Comparison of ENCODE assay signal across 14 cellular contexts in the genomic region with DNA sequence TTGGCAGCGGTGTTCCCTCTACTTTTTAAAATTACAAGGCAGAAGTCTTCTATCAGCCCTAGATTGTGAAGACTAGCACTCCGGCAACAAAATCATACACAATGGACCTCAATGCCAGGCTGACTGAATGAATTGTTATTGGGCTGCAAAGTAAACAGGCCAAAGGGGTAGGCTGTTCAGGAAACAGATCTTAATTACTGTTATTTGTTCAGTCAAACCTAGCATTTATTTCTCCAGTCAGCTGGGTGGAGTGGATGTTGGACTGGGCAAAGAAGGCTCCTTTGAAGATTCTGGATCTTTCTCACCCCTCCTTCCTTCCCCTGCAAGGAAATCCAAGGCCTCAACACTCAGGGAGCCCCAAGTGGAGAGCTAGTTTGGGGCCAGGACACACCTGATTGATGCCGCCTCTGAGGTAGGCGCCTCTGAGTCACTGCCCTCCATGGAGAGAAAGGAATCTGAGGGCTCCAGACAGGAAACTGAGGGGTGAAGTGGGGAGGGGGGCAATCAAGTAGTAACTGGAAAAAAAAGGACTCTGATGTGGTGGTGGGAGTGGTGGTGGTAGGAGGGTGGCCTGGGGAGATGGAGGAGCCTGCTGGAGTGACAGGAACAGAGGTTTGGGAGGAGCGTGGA. TPM values are rescaled to one million over a fixed set of nuclear protein-coding genes. Genes with fewer than 3 reads are reported as not detected.
DNase-seq lines count a peak whose midpoint lies in the region; ATAC-seq and TF ChIP-seq lines count a peak whose summit lies in the region.
"Had no signal": no experiment of that assay in that cellular context is flagged by ENCODE, and none has a peak within 500 bp of the region (broad histone marks: within the 10 kb centered on the region; RNA-seq: fewer than 3 reads in every experiment).

No MANE protein-coding gene starts in this region.

- no peak overlapping the region for H4K8ac ChIP-seq in H9 (replicated peaks; ENCODE audit: insufficient read length, low read depth, low read length)

- H3K36me3 ChIP-seq in BLaER1 treated with 17β-estradiol and CSF1 and Interleukin-3, amounts not matched to agents 10 nM and 100 nM, result peaks cover 16 to 97% (median 81%) of the 10 kb centered on the region in 11 experiments
- H3K36me3 ChIP-seq: right atrium auricular region had no signal

- H3K4ac ChIP-seq in H9 (ENCODE audit: low read depth, low read length), result no peak overlapping the region

- H2AFZ ChIP-seq in H9 (ENCODE audit: low read length), result no peak overlapping the region

- no peak overlapping the region; a peak in 2 of 22 replicates for H3K9ac ChIP-seq in BLaER1 treated with 17β-estradiol and CSF1 and Interleukin-3, amounts not matched to agents 10 nM and 100 nM
- no peak overlapping the region for H3K9ac ChIP-seq in H9 (ENCODE audit: extremely low read depth, insufficient read length, low read length)

- H3K4me3 ChIP-seq in BLaER1 treated with 17β-estradiol and CSF1 and Interleukin-3, amounts not matched to agents 10 nM and 100 nM, result no peak overlapping the region
- H3K4me3 ChIP-seq: right atrium auricular region had no signal

- ATAC-seq in T-helper 17 cell (no peak), GM21576 (IDR thresholded peaks at IDR 0.05; ENCODE audit: unreplicated experiment) (no peak), GM19035 (IDR thresholded peaks at IDR 0.05; ENCODE audit: unreplicated experiment) (no peak)

- H2BK120ac ChIP-seq in H9 (ENCODE audit: low read depth, low read length, poor library complexity, severe bottlenecking), result no peak overlapping the region

- H3K36me3 Mint-ChIP-seq in H9 (ENCODE audit: insufficient read depth in 1 of 3, low read depth in 3 of 3) (peaks cover 0 to 9% (median 3%) of the 10 kb centered on the region in 3 experiments; a peak in 3 of 7 replicates), T-helper 17 cell (ENCODE audit: low read depth) (no peaks in the 10 kb centered on the region)

- H3K4me1 Mint-ChIP-seq in H9 (peaks cover 33 to 39% of the 10 kb centered on the region in 2 experiments), T-helper 17 cell (peaks cover 54% of the 10 kb centered on the region)

- H2BK12ac ChIP-seq in H9 (ENCODE audit: insufficient read length, low read depth, low read length), result no peak overlapping the region

- peaks cover 0 to 3% (median 0%) of the 10 kb centered on the region in 11 experiments; a peak in 2 of 22 replicates for H3K9me3 ChIP-seq in BLaER1 treated with 17β-estradiol and CSF1 and Interleukin-3, amounts not matched to agents 10 nM and 100 nM (replicated peaks in 1 of 11)
- H3K9me3 ChIP-seq in H9 (ENCODE audit: control insufficient read depth, low read depth, low read length) (no peaks in the 10 kb centered on the region), T-helper 17 cell (ENCODE audit: control insufficient read depth, low read length, poor library complexity, severe bottlenecking) (no peaks in the 10 kb centered on the region)
- H3K9me3 ChIP-seq: right atrium auricular region had no signal

- H3K9me3 Mint-ChIP-seq in H9, result no peaks in the 10 kb centered on the region
- H3K9me3 Mint-ChIP-seq: dendritic cell treated with granulocyte-macrophage colony-stimulating factor and Interleukin-4, amounts not matched to agents 40 ng/mL and 50 ng/mL, for 4 days had no signal

- H3K27me3 ChIP-seq in BLaER1 treated with 17β-estradiol and CSF1 and Interleukin-3, amounts not matched to agents 10 nM and 100 nM, result no peaks in the 10 kb centered on the region
- no peaks in the 10 kb centered on the region for H3K27me3 ChIP-seq in H9 (ENCODE audit: insufficient read depth, low read length)
- H3K27me3 ChIP-seq: right atrium auricular region had no signal

- H3K4me3 Mint-ChIP-seq in H9 (no peak overlapping the region), T-helper 17 cell (peak overlapping the region; percentile 52)
- H3K4me3 Mint-ChIP-seq: dendritic cell treated with granulocyte-macrophage colony-stimulating factor and Interleukin-4, amounts not matched to agents 40 ng/mL and 50 ng/mL, for 4 days had no signal

- no peak overlapping the region for H2BK15ac ChIP-seq in H9 (ENCODE audit: low read depth, low read length)

- H3K23me2 ChIP-seq in H9 (ENCODE audit: insufficient read length, low read depth, low read length, poor library complexity, severe bottlenecking), result no peaks in the 10 kb centered on the region

- H4K5ac ChIP-seq in H9 (ENCODE audit: insufficient read length, low read depth, low read length), result no peak overlapping the region

- H2BK5ac ChIP-seq in H9 (ENCODE audit: insufficient read length, low read length), result no peak overlapping the region

- peaks cover 52 to 69% (median 58%) of the 10 kb centered on the region in 10 experiments for H3K4me1 ChIP-seq in BLaER1 treated with 17β-estradiol and CSF1 and Interleukin-3, amounts not matched to agents 10 nM and 100 nM
- H3K4me1 ChIP-seq in H9 (ENCODE audit: insufficient read depth, low read length), result peaks cover 9% of the 10 kb centered on the region

- H4K91ac ChIP-seq in H9 (ENCODE audit: insufficient read length, low read depth, low read length), result no peak overlapping the region

- TF ChIP-seq CTCF in H9 (conservative IDR thresholded peaks at IDR 0.05), result no peak

- no peak overlapping the region for H2AK5ac ChIP-seq in H9 (ENCODE audit: insufficient read length, low read length)

- peak overlapping the region in 7 of 11 experiments; percentile 10 to 50 (median 26); a peak in 10 of 22 replicates for H3K27ac ChIP-seq in BLaER1 treated with 17β-estradiol and CSF1 and Interleukin-3, amounts not matched to agents 10 nM and 100 nM
- H3K27ac ChIP-seq in H9 (ENCODE audit: insufficient read length, low read depth, low read length), result no peak overlapping the region
- H3K27ac ChIP-seq: right atrium auricular region had no signal

- H2BK20ac ChIP-seq in H9 (ENCODE audit: low read depth, low read length, poor library complexity, severe bottlenecking), result no peak overlapping the region

- no peak overlapping the region; the same call in 1 of the 2 replicates for H3K14ac ChIP-seq in H9 (ENCODE audit: insufficient read depth, low read length)

- no peaks in the 10 kb centered on the region for H3K27me3 Mint-ChIP-seq in H9 (ENCODE audit: low read depth)
- no peaks in the 10 kb centered on the region for H3K27me3 Mint-ChIP-seq in T-helper 17 cell
- H3K27me3 Mint-ChIP-seq: dendritic cell treated with granulocyte-macrophage colony-stimulating factor and Interleukin-4, amounts not matched to agents 40 ng/mL and 50 ng/mL, for 4 days had no signal

- DNase-seq in H9 (no peak), T-helper 17 cell (no peak), kidney tubule cell (ENCODE audit: low spot score) (peak; percentile 39), occipital lobe (lab: John Stamatoyannopoulos, UW) (no peak)
- no peak for DNase-seq in activated effector memory CD4-positive, alpha-beta T cell treated with Interleukin-2 at 50 U/mL for 16 hours
- DNase-seq: activated CD4-positive, alpha-beta T cell treated with anti-CD3 and anti-CD28 coated beads for 4 hours; foreskin melanocyte; GDM1; NCI-H2029 had no signal

- no peak overlapping the region for H3K56ac ChIP-seq in H9 (ENCODE audit: insufficient read length, low read depth, low read length)

- H3K27ac Mint-ChIP-seq in H9 (peak overlapping the region; percentile 45 to 89 (median 79)), T-helper 17 cell (peak overlapping the region; percentile 60)
- H3K27ac Mint-ChIP-seq: dendritic cell treated with granulocyte-macrophage colony-stimulating factor and Interleukin-4, amounts not matched to agents 40 ng/mL and 50 ng/mL, for 4 days had no signal

- peaks cover 8% of the 10 kb centered on the region for H3K79me1 ChIP-seq in H9 (ENCODE audit: insufficient read depth, low read depth, low read length, poor library complexity, severe bottlenecking)

- no peak overlapping the region for H3K23ac ChIP-seq in H9 (ENCODE audit: insufficient read length, low read depth, low read length)

- H3T11ph ChIP-seq in H9 (ENCODE audit: low read length), result no peak overlapping the region

- no peak overlapping the region for H3K18ac ChIP-seq in H9 (ENCODE audit: insufficient read length, low read depth, low read length)

- peaks cover 78 to 100% (median 96%) of the 10 kb centered on the region in 11 experiments for H4K20me1 ChIP-seq in BLaER1 treated with 17β-estradiol and CSF1 and Interleukin-3, amounts not matched to agents 10 nM and 100 nM
- no peaks in the 10 kb centered on the region for H4K20me1 ChIP-seq in H9 (ENCODE audit: control insufficient read depth, insufficient read depth, insufficient read length)

- peak overlapping the region in 9 of 11 experiments; percentile 14 to 56 (median 38); a peak in 16 of 22 replicates for H3K4me2 ChIP-seq in BLaER1 treated with 17β-estradiol and CSF1 and Interleukin-3, amounts not matched to agents 10 nM and 100 nM
- H3K4me2 ChIP-seq in H9 (ENCODE audit: insufficient read depth, insufficient read length, low read length), result no peak overlapping the region

- WGBS in H9 (ENCODE audit: extremely low coverage, insufficient read length, low lambda C conversion rate), result no CpG with 5 or more reads among the region's 5 CpGs

- peaks cover 25% of the 10 kb centered on the region for H3K79me2 ChIP-seq in H9 (ENCODE audit: insufficient read depth, low read length)

RNA-seq across cellular contexts. Expression of gene SERINC5, which starts 35.5 kb away (rescaled TPM):
- 52.3 and 54.7 TPM in 2 replicates for total RNA-seq in H9 (2021)
- total RNA-seq in T-helper 17 cell, result 100 to 1,000 TPM; 118 to 119 TPM
- 60.8 TPM for total RNA-seq in occipital lobe
